Comparison of ENCODE assay signal across 1 cellular context in genomic region chr6:135033238-135033637, GRCh38.
TF ChIP-seq lines count a peak whose summit lies in the region.

No MANE protein-coding gene starts in this region.

TF ChIP-seq in K562, 482 proteins besides CTCF, POLR2A, EP300 and RAD21 (continued from another document):
- TF ChIP-seq MBD1 (CRISPR knock-in tag; IDR thresholded peaks at IDR 0.05): no peak
- no peak for TF ChIP-seq RBM22 (IDR thresholded peaks at IDR 0.05; ENCODE audit: low read depth, low read length, poor library complexity, severe bottlenecking)
- TF ChIP-seq ZNF436 (CRISPR knock-in tag; IDR thresholded peaks at IDR 0.05): no peak
- TF ChIP-seq ZNF551 (CRISPR knock-in tag; IDR thresholded peaks at IDR 0.05): no peak
- no peak for TF ChIP-seq BRCA1 (IDR thresholded peaks at IDR 0.05)
- TF ChIP-seq BRCA1 (CRISPR knock-in tag; IDR thresholded peaks at IDR 0.05): no peak
